ENCODE assay signal across 8 cellular contexts in the genomic region with DNA sequence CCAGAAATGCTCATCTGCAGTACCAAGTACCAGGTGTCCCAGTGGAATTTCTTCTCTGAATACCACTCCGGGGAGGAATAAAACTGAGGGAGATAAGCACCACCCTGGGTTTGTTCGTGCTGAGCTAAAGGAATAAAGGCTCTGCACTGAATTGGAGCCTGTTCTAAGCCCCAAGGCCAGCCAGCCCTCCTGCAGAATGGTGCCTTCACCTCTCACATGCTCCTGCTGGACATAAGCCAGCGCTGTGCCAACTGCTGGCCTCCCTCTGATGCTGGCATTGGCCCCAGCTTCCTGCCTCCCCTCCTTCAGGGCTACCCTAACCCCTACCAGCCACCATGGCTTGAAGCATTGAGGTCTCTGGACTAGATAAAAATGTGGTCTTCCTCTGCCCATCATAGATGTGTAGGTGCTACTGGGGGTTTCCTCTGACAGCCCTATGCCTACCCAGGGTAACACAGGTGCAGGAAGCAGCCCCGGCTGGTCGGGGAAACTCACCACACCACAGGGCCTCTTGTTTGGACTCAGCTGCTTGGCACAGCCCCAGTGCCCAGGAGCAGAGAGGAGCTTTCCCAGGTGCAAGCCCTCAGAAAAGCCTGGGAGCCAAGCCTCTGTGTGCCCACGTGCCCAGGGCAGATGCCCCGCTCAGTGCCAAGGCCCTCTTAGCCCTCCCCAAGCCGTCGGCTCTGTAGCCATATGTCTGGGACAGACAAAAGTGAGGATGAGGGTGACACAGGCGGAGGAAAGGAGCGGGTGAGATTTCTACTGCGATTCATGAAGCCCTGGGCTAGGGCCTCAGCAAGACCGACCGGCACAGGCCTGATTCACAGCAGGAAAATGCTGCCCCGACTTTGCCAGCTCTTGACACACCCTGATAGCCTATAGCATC. TPM values are rescaled to one million over a fixed set of nuclear protein-coding genes. Genes with fewer than 3 reads are reported as not detected.
DNase-seq lines count a peak whose midpoint lies in the region; ATAC-seq and TF ChIP-seq lines count a peak whose summit lies in the region.

No MANE protein-coding gene starts in this region.

- in situ Hi-C loops in GM13977 (cut with MboI; ENCODE audit: low pct_unique_long_range_greater_than_20kb, low sequenced_read_pairs, unreplicated experiment): no loop called here

- no peaks in the 10 kb centered on the region for H3K79me2 ChIP-seq in parathyroid adenoma

- TF ChIP-seq CTCF in parathyroid adenoma (IDR thresholded peaks at IDR 0.05): no peak
- no peak for TF ChIP-seq CTCF in GM13977 (IDR thresholded peaks at IDR 0.05; ENCODE audit: extremely low read depth, insufficient read depth, missing control alignments)

- H3K4me3 ChIP-seq in parathyroid adenoma (ENCODE audit: low read depth, low read length) (no peak overlapping the region), SJCRH30 (no peak overlapping the region)

- H3K9me3 ChIP-seq in parathyroid adenoma (ENCODE audit: control insufficient read depth, low read length) (no peaks in the 10 kb centered on the region), SJCRH30 (replicated peaks) (no peaks in the 10 kb centered on the region)

- ATAC-seq in GM19035 (IDR thresholded peaks at IDR 0.05; ENCODE audit: unreplicated experiment): no peak

- no peak overlapping the region for H3K4me2 ChIP-seq in parathyroid adenoma (ENCODE audit: low read length)

- H2AFZ ChIP-seq in parathyroid adenoma: peak overlapping the region; percentile 57

- DNase-seq in DMS153 treated with DMSO at 0.1 percent for 48 hours (lab: John Stamatoyannopoulos, UW; ENCODE audit: unreplicated experiment): peak; percentile 12
- peak; percentile 69 for DNase-seq in NCI-H345 (lab: John Stamatoyannopoulos, UW)
- DNase-seq in dedifferentiated amniotic fluid mesenchymal stem cell (ENCODE audit: extremely low spot score): peak; percentile 47
- no peak for DNase-seq in OCI-M2 (lab: John Stamatoyannopoulos, UW; ENCODE audit: unreplicated experiment)
- DNase-seq in GM13977 (ENCODE audit: low spot score): no peak
- no peak for DNase-seq in SJCRH30

- H3K27me3 ChIP-seq in parathyroid adenoma (ENCODE audit: control insufficient read depth, insufficient read depth, low read length): no peaks in the 10 kb centered on the region
- peaks cover 2% of the 10 kb centered on the region; the same call in 1 of the 2 replicates for H3K27me3 ChIP-seq in SJCRH30

- H3K36me3 ChIP-seq in parathyroid adenoma (ENCODE audit: control insufficient read depth, insufficient read depth, low read length) (no peaks in the 10 kb centered on the region), SJCRH30 (no peaks in the 10 kb centered on the region)

- H3K4me1 ChIP-seq in parathyroid adenoma: peaks cover 14% of the 10 kb centered on the region
- peaks cover 26% of the 10 kb centered on the region for H3K4me1 ChIP-seq in SJCRH30

- H3K9ac ChIP-seq in parathyroid adenoma: no peak overlapping the region

- peak overlapping the region; percentile 52 for H3K27ac ChIP-seq in parathyroid adenoma
- no peak overlapping the region for H3K27ac ChIP-seq in SJCRH30

RNA-seq across cellular contexts. Expression of a gene that starts 34.1 kb away (rescaled TPM):
- 152 and 155 TPM in 2 replicates for total RNA-seq in SJCRH30 (2014; rRNA removed; shearing (Covaris generic))

Comparison
In these comparisons a context has a peak if more than half of its experiments do, and no peak if none do; other contexts are left out.
1. DNase-seq: peak in DMS153 treated with DMSO at 0.1 percent for 48 hours (single experiment), NCI-H345 (single experiment) and dedifferentiated amniotic fluid mesenchymal stem cell (single experiment); none in OCI-M2 (single experiment), GM13977 (single experiment) and SJCRH30 (0 of 2).